In the genomic region with DNA sequence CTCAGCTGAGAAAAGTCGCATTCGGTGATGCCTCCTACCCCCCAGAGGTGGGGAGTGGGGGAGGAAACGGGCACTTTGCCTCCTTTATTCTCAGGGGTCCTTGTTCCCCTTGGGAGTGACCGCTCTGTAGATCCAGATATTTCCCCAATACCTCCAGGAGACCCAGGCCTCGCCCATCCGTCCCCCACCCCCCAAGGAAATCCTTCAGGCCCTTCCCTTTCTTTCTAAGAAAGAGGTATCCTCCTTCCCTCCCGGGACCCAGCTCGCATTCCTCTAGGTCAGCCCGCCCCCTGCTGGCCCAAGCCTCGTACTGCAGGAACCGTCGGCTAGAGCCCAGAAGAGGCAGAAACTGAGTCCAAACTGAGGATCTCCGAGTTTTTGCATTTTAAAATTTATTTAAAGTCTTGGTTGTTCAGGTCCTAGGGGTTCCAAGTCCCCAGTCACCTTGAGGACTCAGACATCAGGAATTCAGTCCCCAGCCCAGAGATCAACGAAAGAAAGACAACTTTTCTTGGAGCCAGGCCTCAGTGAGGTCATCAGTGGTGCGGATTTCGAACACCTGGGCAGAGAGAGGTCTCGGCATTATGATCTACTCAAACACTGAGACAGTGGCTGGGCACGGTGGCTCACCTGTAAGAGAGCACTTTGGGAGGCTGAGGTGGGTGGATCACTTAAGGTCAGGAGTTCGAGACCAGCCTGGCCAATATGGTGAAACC, we compare ENCODE assay signal across 8 cellular contexts. TPM values are rescaled to one million over a fixed set of nuclear protein-coding genes. Genes with fewer than 3 reads are reported as not detected.
DNase-seq lines count a peak whose midpoint lies in the region; ATAC-seq, FAIRE-seq and TF ChIP-seq lines count a peak whose summit lies in the region.

No MANE protein-coding gene starts in this region.

- H3K4me1 ChIP-seq in Karpas-422 (ENCODE audit: low read length) (no peaks in the 10 kb centered on the region), SJCRH30 (no peaks in the 10 kb centered on the region), thyroid gland (no peaks in the 10 kb centered on the region)

- TF ChIP-seq CTCF in omental fat pad (IDR thresholded peaks at IDR 0.05) (peak in 2 of 3 donors; percentile 56 to 90), thyroid gland (IDR thresholded peaks at IDR 0.05) (peak; percentile 84 to 95 (median 92))

- H3K36me3 ChIP-seq in Karpas-422 (ENCODE audit: insufficient read depth, low read length) (no peaks in the 10 kb centered on the region), SJCRH30 (no peaks in the 10 kb centered on the region), thyroid gland (no peaks in the 10 kb centered on the region)

- H3K9me2 ChIP-seq in Karpas-422 (replicated peaks; ENCODE audit: insufficient read depth, low read length), result no peaks in the 10 kb centered on the region

- no peak overlapping the region for H2AFZ ChIP-seq in Karpas-422 (ENCODE audit: low read length)

- no peak overlapping the region for H3K9ac ChIP-seq in Karpas-422 (ENCODE audit: low read length)

- no peak for ATAC-seq in omental fat pad (ENCODE audit: low FRiP score)
- no peak for ATAC-seq in GM18505 (IDR thresholded peaks at IDR 0.05; ENCODE audit: unreplicated experiment)

- WGBS in thyroid gland, 2 donors, result 25 to 28% methylated on average over 19 of the region's 19 CpGs

- peak; percentile 69 for DNase-seq in DMS114 treated with DMSO at 0.1 percent for 48 hours (lab: John Stamatoyannopoulos, UW; ENCODE audit: unreplicated experiment)
- peak; percentile 89 for DNase-seq in Karpas-422
- DNase-seq in SJCRH30, result peak; percentile 70 to 86
- DNase-seq in activated gamma-delta T cell treated with Interleukin-2 at 50 U/mL for 16 hours, result peak; percentile 83
- DNase-seq in frontal cortex (ENCODE audit: low spot score in 2 of 2), result peak; percentile 77 to 85
- peak; percentile 91 for DNase-seq in omental fat pad (ENCODE audit: low spot score)
- DNase-seq in thyroid gland, result peak; percentile 82 to 89

- TF ChIP-seq POLR2A in thyroid gland (IDR thresholded peaks at IDR 0.05) (no peak), GM18505 (IDR thresholded peaks at IDR 0.05; ENCODE audit: borderline replicate concordance, extremely low read depth, insufficient read depth, insufficient read length) (no peak)

- intact Hi-C loops in thyroid gland (cut with DNase I), result loop anchor here (2.0 kb wide), 1 partner anchor 207 kb away; no protein-coding TSS in a partner anchor

- no peak for FAIRE-seq in frontal cortex (lab: Jason Lieb, UNC)

- no peaks in the 10 kb centered on the region for H3K27me3 ChIP-seq in Karpas-422 (ENCODE audit: low read length)
- H3K27me3 ChIP-seq in SJCRH30, result no peaks in the 10 kb centered on the region; the same call in 1 of the 2 replicates
- no peaks in the 10 kb centered on the region for H3K27me3 ChIP-seq in thyroid gland

- H3K4me3 ChIP-seq in Karpas-422 (ENCODE audit: low read length), result no peak overlapping the region
- no peak overlapping the region for H3K4me3 ChIP-seq in SJCRH30
- no peak overlapping the region for H3K4me3 ChIP-seq in thyroid gland (replicated peaks in 1 of 3)

- H3K4me2 ChIP-seq in Karpas-422 (ENCODE audit: low read depth, low read length, poor library complexity, severe bottlenecking), result no peak overlapping the region

- H3K9me3 ChIP-seq in Karpas-422 (ENCODE audit: low read length) (no peaks in the 10 kb centered on the region), SJCRH30 (replicated peaks) (no peaks in the 10 kb centered on the region), thyroid gland (no peaks in the 10 kb centered on the region)

- no peaks in the 10 kb centered on the region for H3K79me2 ChIP-seq in Karpas-422 (ENCODE audit: low read length)

- H4K20me1 ChIP-seq in Karpas-422 (ENCODE audit: insufficient read depth, low read depth, low read length), result no peaks in the 10 kb centered on the region

- H3K27ac ChIP-seq in Karpas-422 (ENCODE audit: low read length) (no peak overlapping the region), SJCRH30 (no peak overlapping the region), thyroid gland (no peak overlapping the region)

RNA-seq across cellular contexts. Expression of a gene that starts 7.5 kb away (rescaled TPM):
- not detected in 2 replicates for total RNA-seq in Karpas-422 (2014; rRNA removed; shearing (Covaris generic); ENCODE audit: low replicate concordance)
- total RNA-seq in SJCRH30 (2014; rRNA removed; shearing (Covaris generic)), result 0.59 and 0.66 TPM in 2 replicates
- total RNA-seq in frontal cortex, result 5.3 TPM
- total RNA-seq in omental fat pad, result 1 to 10 TPM in 2 of 4 donors, under 1 TPM in 2; 0.63 to 1.4 (median 1.0) TPM
- total RNA-seq in thyroid gland, result 1 to 10 TPM in 3 of 4 donors, under 1 TPM in 1; 0.78 to 2.2 (median 1.1) TPM

RNA-seq across cellular contexts. Expression of a gene that starts 7.7 kb away (rescaled TPM):
- total RNA-seq in Karpas-422 (2014; rRNA removed; shearing (Covaris generic); ENCODE audit: low replicate concordance), result not detected in 2 replicates
- 3.3 and 3.7 TPM in 2 replicates for total RNA-seq in SJCRH30 (2014; rRNA removed; shearing (Covaris generic))
- total RNA-seq in frontal cortex (2.9 TPM), omental fat pad (100 to 1,000 TPM in 1 of 4 donors, 10 to 100 TPM in 3; 31.8 to 126 (median 55.5) TPM), thyroid gland (10 to 100 TPM in 3 of 4 donors, 1 to 10 TPM in 1; 6.3 to 54.7 (median 17.6) TPM)

RNA-seq across cellular contexts. Expression of a gene that starts 14.1 kb away (rescaled TPM):
- total RNA-seq in Karpas-422 (2014; rRNA removed; shearing (Covaris generic); ENCODE audit: low replicate concordance), result 50.9 and 78.1 TPM in 2 replicates
- 125 and 129 TPM in 2 replicates for total RNA-seq in SJCRH30 (2014; rRNA removed; shearing (Covaris generic))
- 13.0 TPM for total RNA-seq in frontal cortex
- total RNA-seq in omental fat pad, result 10 to 100 TPM; 55.9 to 87.7 (median 73.2) TPM
- total RNA-seq in thyroid gland, result 100 to 1,000 TPM in 3 of 4 donors, 10 to 100 TPM in 1; 79.5 to 212 (median 124) TPM

RNA-seq across cellular contexts. Expression of a gene that starts 31.9 kb away (rescaled TPM):
- not detected in 2 replicates for total RNA-seq in Karpas-422 (2014; rRNA removed; shearing (Covaris generic); ENCODE audit: low replicate concordance)
- not detected in 2 replicates for total RNA-seq in SJCRH30 (2014; rRNA removed; shearing (Covaris generic))
- total RNA-seq in frontal cortex (not detected), omental fat pad (not detected), thyroid gland (not detected)

RNA-seq across cellular contexts. Expression of a gene that starts 60.0 kb away (rescaled TPM):
- total RNA-seq in Karpas-422 (2014; rRNA removed; shearing (Covaris generic); ENCODE audit: low replicate concordance), result not detected in 2 replicates
- total RNA-seq in SJCRH30 (2014; rRNA removed; shearing (Covaris generic)), result not detected in 2 replicates
- total RNA-seq in frontal cortex, result not detected
- not detected for total RNA-seq in omental fat pad
- total RNA-seq in thyroid gland, result not detected
